ENCODE assay signal across 7 cellular contexts in the genomic region with DNA sequence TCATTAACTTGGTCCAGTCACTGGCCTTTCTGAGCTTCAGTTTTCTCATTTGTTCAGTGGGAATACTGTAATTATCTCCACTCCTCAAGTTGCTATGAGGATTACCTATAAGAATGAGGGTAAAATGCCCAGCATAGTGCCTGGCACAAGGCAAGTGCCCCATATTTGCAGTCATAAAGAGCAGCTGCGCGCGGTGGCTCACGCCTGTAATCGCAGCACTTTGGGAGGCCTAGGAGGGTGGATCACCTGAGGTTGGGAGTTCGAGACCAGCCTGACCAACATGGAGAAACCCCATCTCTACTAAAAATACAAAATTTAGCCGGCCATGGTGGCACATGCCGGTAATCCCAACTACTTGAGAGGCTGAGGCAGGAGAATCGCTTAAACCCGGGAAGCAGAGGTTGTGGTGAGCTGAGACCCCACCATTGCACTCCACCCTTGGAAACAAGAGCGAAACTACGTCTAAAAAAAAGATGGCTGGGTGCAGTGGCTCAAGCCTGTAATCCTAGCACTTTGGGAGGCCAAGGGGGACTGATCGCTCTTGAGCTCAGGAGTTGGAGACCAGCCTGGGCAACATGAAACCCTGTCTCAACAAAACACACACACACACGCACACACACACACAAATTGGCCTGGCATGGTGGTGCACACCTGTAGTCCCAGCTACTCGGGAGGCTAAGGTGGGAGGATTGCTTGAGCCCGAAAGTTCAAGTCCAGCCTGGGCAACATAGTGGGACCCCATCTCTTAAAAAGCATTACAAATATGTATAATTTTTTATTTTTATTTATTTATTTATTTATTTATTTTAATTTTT. TPM values are rescaled to one million over a fixed set of nuclear protein-coding genes. Genes with fewer than 3 reads are reported as not detected.
DNase-seq lines count a peak whose midpoint lies in the region; ATAC-seq and TF ChIP-seq lines count a peak whose summit lies in the region.
"Not testable (repeated sequence)": the region's sequence is repeated elsewhere in the genome, so short reads cannot be mapped to it uniquely, and the experiment has no call there.
"Had no signal": no experiment of that assay in that cellular context is flagged by ENCODE, and none has a peak within 500 bp of the region (broad histone marks: within the 10 kb centered on the region; RNA-seq: fewer than 3 reads in every experiment).

No MANE protein-coding gene starts in this region.

- not testable (repeated sequence) for H3K27me3 ChIP-seq in endodermal cell (ENCODE audit: control insufficient read depth, insufficient read depth, low read length, poor library complexity, severe bottlenecking); layer of hippocampus (ENCODE audit: control insufficient read depth, insufficient read depth, low read length); upper lobe of left lung

- H3K4me1 Mint-ChIP-seq in IgD-negative memory B cell (peaks cover 9 to 12% (median 12%) of the 10 kb centered on the region in 3 donors), endodermal cell (peaks cover 27% of the 10 kb centered on the region), progenitor cell of endocrine pancreas (ENCODE audit: low read depth) (peaks cover 33% of the 10 kb centered on the region)
- peaks cover 22% of the 10 kb centered on the region for H3K4me1 Mint-ChIP-seq in activated T-helper 1 cell treated with anti-CD3 and anti-CD28 coated beads, Interleukin-12 subunit alpha, Interleukin-12 subunit beta, Interleukin-2, Interleukin-4 antibody, amounts not matched to agents 30 ng/mL and 10 ng/mL and 1 ng/mL, durations not matched to agents 14 hours and 24 hours and 36 hours (ENCODE audit: low read depth)

- H3K4me1 ChIP-seq in endodermal cell (ENCODE audit: control insufficient read depth, insufficient read depth, low read length) (peaks cover 12% of the 10 kb centered on the region), upper lobe of left lung (peaks cover 22 to 45% (median 30%) of the 10 kb centered on the region in 4 donors)

- H3K4me3 Mint-ChIP-seq in IgD-negative memory B cell, result peak overlapping the region in 3 of 4 donors; percentile 58 to 80 (median 80)
- peak overlapping the region; percentile 71 for H3K4me3 Mint-ChIP-seq in activated T-helper 1 cell treated with anti-CD3 and anti-CD28 coated beads, Interleukin-12 subunit alpha, Interleukin-12 subunit beta, Interleukin-2, Interleukin-4 antibody, amounts not matched to agents 30 ng/mL and 10 ng/mL and 1 ng/mL, durations not matched to agents 14 hours and 24 hours and 36 hours
- H3K4me3 Mint-ChIP-seq in endodermal cell, result peak overlapping the region; percentile 96
- peak overlapping the region; percentile 96 for H3K4me3 Mint-ChIP-seq in progenitor cell of endocrine pancreas (ENCODE audit: low read depth)

- H3K36me3 ChIP-seq in endodermal cell (ENCODE audit: control insufficient read depth, insufficient read depth, low read length), result peaks cover 19% of the 10 kb centered on the region
- H3K36me3 ChIP-seq in upper lobe of left lung, result not testable (repeated sequence)

- not testable (repeated sequence) for H3K9me3 ChIP-seq in endodermal cell (ENCODE audit: control insufficient read depth, low read length); upper lobe of left lung

- not testable (repeated sequence) for DNase-seq in activated T-helper 1 cell treated with anti-CD3 and anti-CD28 coated beads, Interleukin-12 subunit alpha, Interleukin-12 subunit beta, Interleukin-2, Interleukin-4 antibody, amounts not matched to agents 30 ng/mL and 10 ng/mL and 1 ng/mL, durations not matched to agents 14 hours and 24 hours and 36 hours (ENCODE audit: low spot score); endodermal cell; progenitor cell of endocrine pancreas (ENCODE audit: low spot score, unreplicated experiment); upper lobe of left lung

- not testable (repeated sequence) for H3K27ac Mint-ChIP-seq in IgD-negative memory B cell; activated T-helper 1 cell treated with anti-CD3 and anti-CD28 coated beads, Interleukin-12 subunit alpha, Interleukin-12 subunit beta, Interleukin-2, Interleukin-4 antibody, amounts not matched to agents 30 ng/mL and 10 ng/mL and 1 ng/mL, durations not matched to agents 14 hours and 24 hours and 36 hours
- H3K27ac Mint-ChIP-seq in endodermal cell (peak overlapping the region; percentile 99), progenitor cell of endocrine pancreas (peak overlapping the region; percentile 100)

- H3K9ac ChIP-seq in endodermal cell (ENCODE audit: extremely low read depth, low read length, poor library complexity, severe bottlenecking), result peak overlapping the region; percentile 95

- ATAC-seq in upper lobe of left lung (ENCODE audit: low FRiP score in 2 of 2), result not testable (repeated sequence)

- H3K9me3 Mint-ChIP-seq in IgD-negative memory B cell; activated T-helper 1 cell treated with anti-CD3 and anti-CD28 coated beads, Interleukin-12 subunit alpha, Interleukin-12 subunit beta, Interleukin-2, Interleukin-4 antibody, amounts not matched to agents 30 ng/mL and 10 ng/mL and 1 ng/mL, durations not matched to agents 14 hours and 24 hours and 36 hours; endodermal cell; progenitor cell of endocrine pancreas (ENCODE audit: low read depth): not testable (repeated sequence)

- not testable (repeated sequence) for TF ChIP-seq EP300 in upper lobe of left lung (IDR thresholded peaks at IDR 0.05)

- intact Hi-C loops in activated T-helper 1 cell treated with anti-CD3 and anti-CD28 coated beads, Interleukin-12 subunit alpha, Interleukin-12 subunit beta, Interleukin-2, Interleukin-4 antibody, amounts not matched to agents 30 ng/mL and 10 ng/mL and 1 ng/mL, durations not matched to agents 14 hours and 24 hours and 36 hours (cut with micrococcal nuclease), result not testable (repeated sequence)

- TF ChIP-seq CTCF in endodermal cell (conservative IDR thresholded peaks at IDR 0.05); progenitor cell of endocrine pancreas (IDR thresholded peaks at IDR 0.05; ENCODE audit: unreplicated experiment); upper lobe of left lung (IDR thresholded peaks at IDR 0.05): not testable (repeated sequence)

- not testable (repeated sequence) for H3K36me3 Mint-ChIP-seq in IgD-negative memory B cell; activated T-helper 1 cell treated with anti-CD3 and anti-CD28 coated beads, Interleukin-12 subunit alpha, Interleukin-12 subunit beta, Interleukin-2, Interleukin-4 antibody, amounts not matched to agents 30 ng/mL and 10 ng/mL and 1 ng/mL, durations not matched to agents 14 hours and 24 hours and 36 hours (ENCODE audit: low read depth); progenitor cell of endocrine pancreas (ENCODE audit: insufficient read depth)
- peaks cover 14% of the 10 kb centered on the region for H3K36me3 Mint-ChIP-seq in endodermal cell (ENCODE audit: low read depth)

- not testable (repeated sequence) for H3K27ac ChIP-seq in endodermal cell (ENCODE audit: low read depth, low read length)
- peak overlapping the region; percentile 95 for H3K27ac ChIP-seq in layer of hippocampus (ENCODE audit: low read depth, low read length)
- H3K27ac ChIP-seq in upper lobe of left lung, result peak overlapping the region; percentile 74 to 88 (median 84)

- 76 to 86% methylated on average over 7 to 16 of the region's 16 CpGs for WGBS in endodermal cell (ENCODE audit: insufficient coverage in 1 of 2, insufficient read length in 1 of 2), 2 experiments
- WGBS in upper lobe of left lung, 2 donors, result 89 to 94% methylated on average over 14 to 16 of the region's 16 CpGs

- H3K4me3 ChIP-seq in endodermal cell (ENCODE audit: low read length) (peak overlapping the region; percentile 96), upper lobe of left lung (peak overlapping the region in 3 of 4 donors; percentile 42 to 64 (median 59))

- TF ChIP-seq POLR2A in upper lobe of left lung (IDR thresholded peaks at IDR 0.05), result not testable (repeated sequence)

- H3K27me3 Mint-ChIP-seq in IgD-negative memory B cell, result peaks cover 18% of the 10 kb centered on the region
- peaks cover 41% of the 10 kb centered on the region for H3K27me3 Mint-ChIP-seq in activated T-helper 1 cell treated with anti-CD3 and anti-CD28 coated beads, Interleukin-12 subunit alpha, Interleukin-12 subunit beta, Interleukin-2, Interleukin-4 antibody, amounts not matched to agents 30 ng/mL and 10 ng/mL and 1 ng/mL, durations not matched to agents 14 hours and 24 hours and 36 hours (ENCODE audit: insufficient read depth)
- not testable (repeated sequence) for H3K27me3 Mint-ChIP-seq in endodermal cell (ENCODE audit: insufficient read depth); progenitor cell of endocrine pancreas

RNA-seq across cellular contexts. Expression of gene RTKN, which starts 1.0 kb away (rescaled TPM):
- polyA plus RNA-seq in IgD-negative memory B cell, result 0.88 TPM
- total RNA-seq in activated T-helper 1 cell treated with anti-CD3 and anti-CD28 coated beads, Interleukin-12 subunit alpha, Interleukin-12 subunit beta, Interleukin-2, Interleukin-4 antibody, amounts not matched to agents 30 ng/mL and 10 ng/mL and 1 ng/mL, durations not matched to agents 14 hours and 24 hours and 36 hours, result 4.0 and 4.2 TPM in 2 replicates
- 100 to 1,000 TPM in 1 of 2 donors, 10 to 100 TPM in 1; 83.6 to 117 TPM for total RNA-seq in endodermal cell
- 35.7 TPM for polyA plus RNA-seq in endodermal cell (2013, experiment 1 of 2)
- 34.4 TPM for polyA plus RNA-seq in endodermal cell (2013, experiment 2 of 2)
- 121 and 129 TPM in 2 replicates for total RNA-seq in progenitor cell of endocrine pancreas
- total RNA-seq in upper lobe of left lung, result 10 to 100 TPM; 26.7 to 95.3 (median 34.0) TPM
- polyA plus RNA-seq: CD14-positive monocyte had no signal

RNA-seq across cellular contexts. Expression of gene INO80B, which starts 12.2 kb away (rescaled TPM):
- 11.4 TPM for polyA plus RNA-seq in IgD-negative memory B cell
- total RNA-seq in activated T-helper 1 cell treated with anti-CD3 and anti-CD28 coated beads, Interleukin-12 subunit alpha, Interleukin-12 subunit beta, Interleukin-2, Interleukin-4 antibody, amounts not matched to agents 30 ng/mL and 10 ng/mL and 1 ng/mL, durations not matched to agents 14 hours and 24 hours and 36 hours, result 67.8 and 70.0 TPM in 2 replicates
- total RNA-seq in endodermal cell, result 10 to 100 TPM; 23.9 to 38.8 TPM
- polyA plus RNA-seq in endodermal cell (2013, experiment 1 of 2), result 23.4 TPM
- 17.1 TPM for polyA plus RNA-seq in endodermal cell (2013, experiment 2 of 2)
- total RNA-seq in progenitor cell of endocrine pancreas, result 46.8 and 51.0 TPM in 2 replicates
- total RNA-seq in upper lobe of left lung, result 10 to 100 TPM; 12.6 to 85.9 (median 32.5) TPM

RNA-seq across cellular contexts. Expression of gene WBP1, which starts 15.5 kb away (rescaled TPM):
- polyA plus RNA-seq in IgD-negative memory B cell, result 39.5 TPM
- total RNA-seq in activated T-helper 1 cell treated with anti-CD3 and anti-CD28 coated beads, Interleukin-12 subunit alpha, Interleukin-12 subunit beta, Interleukin-2, Interleukin-4 antibody, amounts not matched to agents 30 ng/mL and 10 ng/mL and 1 ng/mL, durations not matched to agents 14 hours and 24 hours and 36 hours, result 32.6 and 35.3 TPM in 2 replicates
- total RNA-seq in endodermal cell (100 to 1,000 TPM; 110 to 116 TPM), progenitor cell of endocrine pancreas (127 and 140 TPM in 2 replicates), upper lobe of left lung (100 to 1,000 TPM in 1 of 6 donors, 10 to 100 TPM in 5; 34.7 to 109 (median 51.3) TPM)
- polyA plus RNA-seq in endodermal cell (2013, experiment 1 of 2), result 121 TPM
- 102 TPM for polyA plus RNA-seq in endodermal cell (2013, experiment 2 of 2)

RNA-seq across cellular contexts. Expression of gene WDR54, which starts 21.2 kb away (rescaled TPM):
- polyA plus RNA-seq in IgD-negative memory B cell, result 39.0 TPM
- 56.4 and 58.6 TPM in 2 replicates for total RNA-seq in activated T-helper 1 cell treated with anti-CD3 and anti-CD28 coated beads, Interleukin-12 subunit alpha, Interleukin-12 subunit beta, Interleukin-2, Interleukin-4 antibody, amounts not matched to agents 30 ng/mL and 10 ng/mL and 1 ng/mL, durations not matched to agents 14 hours and 24 hours and 36 hours
- total RNA-seq in endodermal cell, result 10 to 100 TPM; 43.1 to 69.4 TPM
- polyA plus RNA-seq in endodermal cell (2013, experiment 1 of 2), result 75.7 TPM
- polyA plus RNA-seq in endodermal cell (2013, experiment 2 of 2), result 65.9 TPM
- total RNA-seq in progenitor cell of endocrine pancreas, result 28.1 and 30.2 TPM in 2 replicates
- total RNA-seq in upper lobe of left lung, result 10 to 100 TPM in 4 of 6 donors, 1 to 10 TPM in 2; 8.4 to 28.2 (median 13.3) TPM

RNA-seq across cellular contexts. Expression of gene C2orf81, which starts 21.3 kb away (rescaled TPM):
- 5.6 TPM for polyA plus RNA-seq in IgD-negative memory B cell
- 1.9 and 2.4 TPM in 2 replicates for total RNA-seq in activated T-helper 1 cell treated with anti-CD3 and anti-CD28 coated beads, Interleukin-12 subunit alpha, Interleukin-12 subunit beta, Interleukin-2, Interleukin-4 antibody, amounts not matched to agents 30 ng/mL and 10 ng/mL and 1 ng/mL, durations not matched to agents 14 hours and 24 hours and 36 hours
- total RNA-seq in endodermal cell (1 to 10 TPM; 3.8 to 4.8 TPM), progenitor cell of endocrine pancreas (11.3 and 13.4 TPM in 2 replicates), upper lobe of left lung (10 to 100 TPM in 2 of 6 donors, 1 to 10 TPM in 4; 2.6 to 12.3 (median 5.7) TPM)
- polyA plus RNA-seq in endodermal cell (2013, experiment 1 of 2), result 6.2 TPM
- polyA plus RNA-seq in endodermal cell (2013, experiment 2 of 2), result 4.3 TPM
